11 cellular contexts compared by ENCODE assay signal in the genomic region with DNA sequence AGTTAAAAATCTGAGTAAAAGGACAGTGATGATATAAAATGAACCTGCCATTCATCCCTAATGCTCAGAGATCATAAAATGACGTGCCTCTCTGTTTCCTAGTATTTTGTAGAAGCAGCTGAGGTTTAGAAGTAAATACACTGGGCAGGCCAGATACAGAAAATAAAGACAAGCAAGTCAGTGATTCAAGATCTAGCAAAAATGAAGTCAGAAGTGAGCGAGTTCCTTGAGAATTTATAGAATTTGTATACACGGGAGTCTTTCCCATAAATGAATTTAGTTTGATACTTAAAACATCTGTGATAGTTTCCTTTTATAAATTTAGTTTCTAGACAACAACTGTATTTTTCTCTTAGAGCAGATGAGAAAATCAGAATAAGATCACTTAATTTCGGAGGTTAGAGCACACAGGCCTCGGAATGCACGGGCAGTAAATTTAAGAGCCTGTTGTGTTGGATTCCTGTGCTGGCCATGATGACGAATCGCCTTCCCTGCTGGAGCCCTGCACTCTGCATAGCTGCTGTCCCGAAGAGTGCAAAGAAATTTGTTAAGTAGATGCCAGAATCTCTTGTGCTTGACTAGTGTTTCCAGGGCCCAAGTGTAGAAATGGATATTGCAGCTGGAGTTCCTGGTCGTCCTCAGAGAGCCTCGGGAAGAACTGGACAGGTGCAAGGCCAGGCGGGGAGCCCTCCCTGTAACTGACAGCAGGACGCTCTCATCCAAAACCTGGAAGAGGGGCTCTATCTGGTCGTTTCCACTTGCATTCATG.
DNase-seq lines count a peak whose midpoint lies in the region; ATAC-seq and TF ChIP-seq lines count a peak whose summit lies in the region.
"Had no signal": no experiment of that assay in that cellular context is flagged by ENCODE, and none has a peak within 500 bp of the region (broad histone marks: within the 10 kb centered on the region; RNA-seq: fewer than 3 reads in every experiment).

No MANE protein-coding gene starts in this region.

- H3K36me3 ChIP-seq in lower lobe of right lung (peaks cover 43% of the 10 kb centered on the region), thyroid gland (no peaks in the 10 kb centered on the region), WERI-Rb-1 (no peaks in the 10 kb centered on the region)

- H3K27me3 ChIP-seq in lower lobe of right lung (ENCODE audit: low read depth) (no peaks in the 10 kb centered on the region), thyroid gland (no peaks in the 10 kb centered on the region), WERI-Rb-1 (ENCODE audit: insufficient read depth, low read depth, severe bottlenecking) (no peaks in the 10 kb centered on the region)

- H3K4me3 ChIP-seq in coronary artery (peak overlapping the region; percentile 49), lower lobe of right lung (peak overlapping the region; percentile 18), thyroid gland (replicated peaks in 1 of 3) (no peak overlapping the region), WERI-Rb-1 (ENCODE audit: low read depth, low read length) (no peak overlapping the region)

- 38 to 47% methylated on average over 14 of the region's 14 CpGs for WGBS in thyroid gland, 2 donors

- intact Hi-C loops in lower lobe of right lung (cut with DNase I) (no loop called here), thyroid gland (cut with DNase I) (no loop called here)

- no peak for TF ChIP-seq POLR2A in thyroid gland (IDR thresholded peaks at IDR 0.05)

- H3K27ac ChIP-seq in coronary artery (peak overlapping the region; percentile 41 to 72), lower lobe of right lung (peak overlapping the region; percentile 66), thyroid gland (peak overlapping the region; percentile 55 to 80 (median 67)), WERI-Rb-1 (no peak overlapping the region)

- ATAC-seq in lower lobe of right lung: peak; percentile 87 to 89
- no peak for ATAC-seq in GM19463 (IDR thresholded peaks at IDR 0.05; ENCODE audit: unreplicated experiment)
- no peak for ATAC-seq in HG03039 (IDR thresholded peaks at IDR 0.05; ENCODE audit: unreplicated experiment)

- no peak for TF ChIP-seq CTCF in coronary artery (IDR thresholded peaks at IDR 0.05)
- no peak for TF ChIP-seq CTCF in lower lobe of right lung (IDR thresholded peaks at IDR 0.05)
- no peak for TF ChIP-seq CTCF in thyroid gland (IDR thresholded peaks at IDR 0.05)
- no peak for TF ChIP-seq CTCF in WERI-Rb-1 (IDR thresholded peaks at IDR 0.05; ENCODE audit: low read depth, low read length)

- no peaks in the 10 kb centered on the region for H3K9me3 ChIP-seq in lower lobe of right lung
- H3K9me3 ChIP-seq in thyroid gland: no peaks in the 10 kb centered on the region
- H3K9me3 ChIP-seq in WERI-Rb-1 (ENCODE audit: severe bottlenecking): no peaks in the 10 kb centered on the region

- H3K4me1 ChIP-seq in lower lobe of right lung: peaks cover 52% of the 10 kb centered on the region
- peaks cover 5 to 20% of the 10 kb centered on the region in 2 donors for H3K4me1 ChIP-seq in thyroid gland

- peak; percentile 2 for DNase-seq in activated CD4-positive, alpha-beta T cell treated with anti-CD3 and anti-CD28 coated beads for 1 hour
- no peak for DNase-seq in activated CD4-positive, alpha-beta T cell treated with anti-CD3 and anti-CD28 coated beads, Interleukin-2, amount 50 U/mL, for 1 hour
- DNase-seq in coronary artery (ENCODE audit: low spot score): no peak
- DNase-seq in lower lobe of right lung: no peak
- DNase-seq in thyroid gland: peak; percentile 75 to 80
- no peak for DNase-seq in WERI-Rb-1
- DNase-seq: activated naive CD4-positive, alpha-beta T cell treated with anti-CD3 and anti-CD28 coated beads for 36 hours; NCI-H1436; stimulated activated CD4-positive, alpha-beta T cell treated with anti-CD3 and anti-CD28 coated beads, Interleukin-12 subunit alpha, Interleukin-12 subunit beta, amount 100 ng/mL, for 4 hours had no signal

Comparison
In these comparisons a context has a peak if more than half of its experiments do, and no peak if none do; other contexts are left out.
1. DNase-seq: peak in activated CD4-positive, alpha-beta T cell treated with anti-CD3 and anti-CD28 coated beads for 1 hour (single experiment) and thyroid gland (2 of 2); none in activated CD4-positive, alpha-beta T cell treated with anti-CD3 and anti-CD28 coated beads, Interleukin-2, amount 50 U/mL, for 1 hour (single experiment), coronary artery (single experiment), lower lobe of right lung (single experiment) and WERI-Rb-1 (single experiment).
2. H3K4me3 ChIP-seq: peak in coronary artery (single experiment) and lower lobe of right lung (single experiment); none in thyroid gland (0 of 3) and WERI-Rb-1 (single experiment).
3. ATAC-seq: peak in lower lobe of right lung (2 of 2); none in GM19463 (single experiment) and HG03039 (single experiment).